10 cellular contexts compared by ENCODE assay signal in the genomic region with DNA sequence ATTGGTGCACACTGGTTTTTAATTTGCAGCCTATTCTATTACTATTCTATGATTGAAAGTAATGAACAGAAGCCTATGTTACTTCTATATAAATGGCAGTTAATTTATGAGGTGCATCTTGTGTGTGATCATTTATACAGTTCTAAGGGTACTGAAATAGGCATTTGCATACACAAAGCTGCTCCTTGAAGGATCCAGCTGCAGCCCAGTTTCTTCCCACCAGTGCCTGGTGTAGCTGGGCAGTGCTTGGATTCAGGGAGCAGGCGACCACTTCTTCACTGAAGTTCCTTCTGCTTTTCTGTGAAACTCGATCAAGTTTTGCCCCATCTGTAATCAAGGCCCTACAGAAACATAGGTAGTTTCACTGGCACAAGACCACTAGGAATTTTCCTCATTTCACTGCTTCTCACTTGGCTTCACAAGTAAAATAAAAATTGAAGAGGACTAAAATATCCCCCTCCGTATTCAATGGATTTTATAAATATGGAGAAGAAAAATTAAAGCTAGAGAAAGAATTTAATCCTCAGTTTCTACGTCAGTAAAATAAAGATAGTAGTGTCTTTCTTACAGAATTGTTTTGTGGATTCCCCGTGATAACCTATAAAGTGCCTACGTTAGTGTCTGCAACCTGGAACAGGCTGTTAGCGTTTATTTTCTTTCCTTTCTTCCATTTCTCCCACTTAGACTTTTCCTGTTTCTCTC. TPM values are rescaled to one million over a fixed set of nuclear protein-coding genes. Genes with fewer than 3 reads are reported as not detected.
A peak's percentile ranks its signal among the peaks of the same experiment; 100 is the strongest.
DNase-seq lines count a peak whose midpoint lies in the region; ATAC-seq, FAIRE-seq and TF ChIP-seq lines count a peak whose summit lies in the region.
"Had no signal": no experiment of that assay in that cellular context is flagged by ENCODE, and none has a peak within 500 bp of the region (broad histone marks: within the 10 kb centered on the region; RNA-seq: fewer than 3 reads in every experiment).

No MANE protein-coding gene starts in this region.

- 51 to 64% methylated on average over 7 of the region's 7 CpGs for WGBS in pancreas, 2 donors

- peak overlapping the region in 3 of 4 donors; percentile 10 to 74 (median 74) for H3K27ac ChIP-seq in pancreas

- ATAC-seq in effector memory CD8-positive, alpha-beta T cell (replicated peaks) = no peak
- ATAC-seq in pancreas = no peak

- peaks cover 9 to 12% of the 10 kb centered on the region in 2 donors for H3K27me3 Mint-ChIP-seq in effector memory CD8-positive, alpha-beta T cell

- peaks cover 0 to 4% (median 0%) of the 10 kb centered on the region in 3 donors for H3K4me1 ChIP-seq in pancreas

- no peaks in the 10 kb centered on the region for H3K9me3 Mint-ChIP-seq in effector memory CD8-positive, alpha-beta T cell

- no peaks in the 10 kb centered on the region for H3K9me3 ChIP-seq in pancreas

- H3K4me3 ChIP-seq in pancreas = no peak overlapping the region

- DNase-seq in GF-D8 (lab: John Stamatoyannopoulos, UW) = peak; percentile 66
- peak; percentile 10 for DNase-seq in RPMI7951 (ENCODE audit: low read depth)
- no peak for DNase-seq in effector memory CD8-positive, alpha-beta T cell
- DNase-seq in pancreas = no peak
- no peak for DNase-seq in AG20443 (ENCODE audit: low spot score)
- no peak for DNase-seq in stimulated activated CD4-positive, alpha-beta T cell treated with anti-CD3 and anti-CD28 coated beads, Interleukin-4, amount 100 ng/mL, for 4 hours
- DNase-seq in NCI-H2081 (lab: John Stamatoyannopoulos, UW) = no peak
- no peak for DNase-seq in SKM-1 treated with dmso at 0.1 percent for 144 hours (lab: John Stamatoyannopoulos, UW; ENCODE audit: unreplicated experiment)
- DNase-seq: activated CD8-positive, alpha-beta memory T cell treated with anti-CD3 and anti-CD28 coated beads, Interleukin-2, amount 50 U/mL, for 48 hours; NCI-H2081 treated with DMSO at 0.1 percent for 48 hours had no signal

- H3K27ac Mint-ChIP-seq in effector memory CD8-positive, alpha-beta T cell = no peak overlapping the region

- H3K4me3 Mint-ChIP-seq in effector memory CD8-positive, alpha-beta T cell = peak overlapping the region; percentile 1 to 47

- H3K4me1 Mint-ChIP-seq in effector memory CD8-positive, alpha-beta T cell (ENCODE audit: low read depth in 2 of 2) = peaks cover 17 to 44% of the 10 kb centered on the region in 2 donors

- no peak for TF ChIP-seq CTCF in pancreas (IDR thresholded peaks at IDR 0.05)

- no peak for FAIRE-seq in pancreas (lab: Jason Lieb, UNC)

- no peaks in the 10 kb centered on the region for H3K36me3 ChIP-seq in pancreas

- H3K36me3 Mint-ChIP-seq in effector memory CD8-positive, alpha-beta T cell (ENCODE audit: insufficient read depth) = peaks cover 30% of the 10 kb centered on the region

- intact Hi-C loops in pancreas (cut with DNase I) = no loop called here

- no peaks in the 10 kb centered on the region for H3K27me3 ChIP-seq in pancreas

RNA-seq across cellular contexts. Expression of gene LPIN2, which starts 1.7 kb away (rescaled TPM):
- total RNA-seq in RPMI7951 (2014; rRNA removed; shearing (Covaris generic)) = 10.8 and 11.4 TPM in 2 replicates
- 10 to 100 TPM in 5 of 6 donors, 1 to 10 TPM in 1; 9.9 to 23.0 (median 13.7) TPM for total RNA-seq in pancreas
- 1 to 10 TPM; 5.1 to 8.2 TPM for polyA plus RNA-seq in pancreas

Comparison
In these comparisons a context has a peak if more than half of its experiments do, and no peak if none do; other contexts are left out.
1. DNase-seq: peak in GF-D8 (single experiment) and RPMI7951 (single experiment); none in effector memory CD8-positive, alpha-beta T cell (0 of 3), pancreas (0 of 6), AG20443 (single experiment), stimulated activated CD4-positive, alpha-beta T cell treated with anti-CD3 and anti-CD28 coated beads, Interleukin-4, amount 100 ng/mL, for 4 hours (0 of 2), NCI-H2081 (0 of 2) and SKM-1 treated with dmso at 0.1 percent for 144 hours (single experiment).